Comparison of ENCODE assay signal across 20 cellular contexts in the genomic region with DNA sequence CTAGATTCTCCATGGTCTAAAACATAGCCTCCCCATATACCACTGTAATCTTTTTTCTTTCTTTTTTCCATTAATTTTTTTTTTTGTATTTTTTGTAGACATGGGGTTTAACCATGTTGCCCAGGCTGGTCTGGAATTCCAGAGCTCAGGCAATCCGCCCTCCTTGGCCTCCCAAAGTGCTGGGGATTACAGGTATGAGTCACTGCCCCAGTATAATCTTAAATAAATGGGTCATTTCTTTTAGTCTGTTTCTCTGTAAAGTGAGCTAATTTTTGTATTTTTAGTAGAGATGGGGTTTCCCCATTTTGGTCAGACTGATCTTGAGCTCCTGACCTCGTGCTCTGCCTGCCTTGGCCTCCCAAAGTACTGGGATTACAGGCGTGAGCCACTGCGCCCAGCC. TPM values are rescaled to one million over a fixed set of nuclear protein-coding genes. Genes with fewer than 3 reads are reported as not detected.
DNase-seq lines count a peak whose midpoint lies in the region; ATAC-seq lines count a peak whose summit lies in the region.
"Had no signal": no experiment of that assay in that cellular context is flagged by ENCODE, and none has a peak within 500 bp of the region (broad histone marks: within the 10 kb centered on the region; RNA-seq: fewer than 3 reads in every experiment).

No MANE protein-coding gene starts in this region.

- H3K27ac ChIP-seq in trophoblast cell (ENCODE audit: low read depth, low read length) = no peak overlapping the region
- H3K27ac ChIP-seq: breast epithelium, esophagus squamous epithelium, uterus had no signal

- H3K36me3 ChIP-seq in trophoblast cell (ENCODE audit: control insufficient read depth in 1 of 2, insufficient read depth in 2 of 2, low read length in 2 of 2) = no peaks in the 10 kb centered on the region
- H3K36me3 ChIP-seq: breast epithelium, esophagus squamous epithelium, uterus had no signal

- no peak overlapping the region for H2BK120ac ChIP-seq in trophoblast cell (ENCODE audit: insufficient read depth, low read length, poor library complexity)

- no peak overlapping the region for H3K23ac ChIP-seq in trophoblast cell (ENCODE audit: low read length)

- peaks cover 20% of the 10 kb centered on the region for H3K4me1 Mint-ChIP-seq in activated T-cell treated with anti-CD3 and anti-CD28 coated beads, Interleukin-2, amount 50 U/mL, for 24 hours (ENCODE audit: low read depth)
- peaks cover 20% of the 10 kb centered on the region for H3K4me1 Mint-ChIP-seq in stimulated activated naive CD8-positive, alpha-beta T cell treated with anti-CD3 and anti-CD28 coated beads, Interleukin-15, amount 100 ng/mL, for 72 hours

- WGBS in trophoblast cell (ENCODE audit: extremely low coverage, insufficient coverage, insufficient read length) = no CpG with 5 or more reads among the region's 4 CpGs

- H2AFZ ChIP-seq in trophoblast cell (ENCODE audit: insufficient read depth, low read length, poor library complexity) = no peak overlapping the region

- no peak overlapping the region for H3K4me3 ChIP-seq in trophoblast cell (ENCODE audit: low read depth, low read length)
- H3K4me3 ChIP-seq: breast epithelium, esophagus squamous epithelium, skin epidermis, uterus had no signal

- no peak overlapping the region for H4K12ac ChIP-seq in trophoblast cell (ENCODE audit: low read depth, low read length)

- H3K9me3 Mint-ChIP-seq in activated T-cell treated with anti-CD3 and anti-CD28 coated beads, Interleukin-2, amount 50 U/mL, for 24 hours = no peaks in the 10 kb centered on the region
- no peaks in the 10 kb centered on the region for H3K9me3 Mint-ChIP-seq in stimulated activated naive CD8-positive, alpha-beta T cell treated with anti-CD3 and anti-CD28 coated beads, Interleukin-15, amount 100 ng/mL, for 72 hours
- H3K9me3 Mint-ChIP-seq: activated naive CD4-positive, alpha-beta T cell treated with anti-CD3 and anti-CD28 coated beads for 36 hours had no signal

- H3K4me2 ChIP-seq in trophoblast cell (ENCODE audit: low read length) = no peak overlapping the region

- no peaks in the 10 kb centered on the region for H3K9me3 ChIP-seq in trophoblast cell (ENCODE audit: insufficient read depth, low read depth, low read length)
- H3K9me3 ChIP-seq: breast epithelium, esophagus squamous epithelium, uterus had no signal

- H2BK5ac ChIP-seq in trophoblast cell (ENCODE audit: low read depth, low read length, poor library complexity) = no peak overlapping the region

- H3K79me1 ChIP-seq in trophoblast cell (ENCODE audit: low read length) = no peaks in the 10 kb centered on the region

- ATAC-seq in stimulated activated naive CD8-positive, alpha-beta T cell treated with anti-CD3 and anti-CD28 coated beads, Interleukin-15, amount 100 ng/mL, for 72 hours = peak; percentile 71
- ATAC-seq in HG03280 (IDR thresholded peaks at IDR 0.05; ENCODE audit: unreplicated experiment) = no peak
- ATAC-seq: left cardiac atrium had no signal

- H3K27ac Mint-ChIP-seq in activated T-cell treated with anti-CD3 and anti-CD28 coated beads, Interleukin-2, amount 50 U/mL, for 24 hours = peak overlapping the region; percentile 80
- H3K27ac Mint-ChIP-seq in stimulated activated naive CD8-positive, alpha-beta T cell treated with anti-CD3 and anti-CD28 coated beads, Interleukin-15, amount 100 ng/mL, for 72 hours = peak overlapping the region in 1 of 2 donors; percentile 97
- H3K27ac Mint-ChIP-seq: activated naive CD4-positive, alpha-beta T cell treated with anti-CD3 and anti-CD28 coated beads for 36 hours had no signal

- H2BK12ac ChIP-seq in trophoblast cell (ENCODE audit: low read length) = no peak overlapping the region

- H4K91ac ChIP-seq in trophoblast cell (ENCODE audit: low read depth, low read length) = no peak overlapping the region

- no peak overlapping the region for H3K18ac ChIP-seq in trophoblast cell (ENCODE audit: low read length)

- H2AK5ac ChIP-seq in trophoblast cell (ENCODE audit: low read length) = no peak overlapping the region

- H3K27me3 ChIP-seq in trophoblast cell (ENCODE audit: insufficient read depth, low read length) = no peaks in the 10 kb centered on the region
- H3K27me3 ChIP-seq: breast epithelium, esophagus squamous epithelium, uterus had no signal

- H4K8ac ChIP-seq in trophoblast cell (ENCODE audit: low read depth, low read length) = no peak overlapping the region

- no peak overlapping the region for H3K9ac ChIP-seq in trophoblast cell (ENCODE audit: low read length)

- no peaks in the 10 kb centered on the region for H3K79me2 ChIP-seq in trophoblast cell (ENCODE audit: control insufficient read depth, insufficient read depth, low read length, poor library complexity)

- H3K4me3 Mint-ChIP-seq in activated T-cell treated with anti-CD3 and anti-CD28 coated beads, Interleukin-2, amount 50 U/mL, for 24 hours = peak overlapping the region; percentile 15
- peak overlapping the region in 1 of 2 donors; percentile 42 for H3K4me3 Mint-ChIP-seq in stimulated activated naive CD8-positive, alpha-beta T cell treated with anti-CD3 and anti-CD28 coated beads, Interleukin-15, amount 100 ng/mL, for 72 hours
- H3K4me3 Mint-ChIP-seq: activated naive CD4-positive, alpha-beta T cell treated with anti-CD3 and anti-CD28 coated beads for 36 hours had no signal

- H3K14ac ChIP-seq in trophoblast cell (ENCODE audit: low read length) = no peak overlapping the region

- no peak overlapping the region for H3K4ac ChIP-seq in trophoblast cell (ENCODE audit: low read depth, low read length)

- DNase-seq in activated T-cell treated with anti-CD3 and anti-CD28 coated beads, Interleukin-2, amount 50 U/mL, for 24 hours = no peak
- DNase-seq in activated T-cell treated with anti-CD3 and anti-CD28 coated beads, Interleukin-2, amount 50 U/mL, for 1 hour = no peak
- peak; percentile 51 for DNase-seq in NCI-H226
- peak; percentile 38 for DNase-seq in fibroblast of peridontal ligament (ENCODE audit: extremely low read depth)
- DNase-seq in stimulated activated naive CD8-positive, alpha-beta T cell treated with anti-CD3 and anti-CD28 coated beads, Interleukin-15, amount 100 ng/mL, for 72 hours = no peak
- no peak for DNase-seq in cerebellar nuclear complex (lab: John Stamatoyannopoulos, UW)
- no peak for DNase-seq in trophoblast cell
- DNase-seq: activated CD8-positive, alpha-beta memory T cell treated with anti-CD3 and anti-CD28 coated beads for 24 hours; activated naive CD4-positive, alpha-beta T cell treated with anti-CD3 and anti-CD28 coated beads for 36 hours; esophagus squamous epithelium; hippocampal formation; left cardiac atrium; NCI-H1694; NCI-H510A; occipital lobe; SIG-M5; uterus had no signal

- no peaks in the 10 kb centered on the region for H3K4me1 ChIP-seq in trophoblast cell (ENCODE audit: control insufficient read depth in 1 of 2, insufficient read depth in 2 of 2, low read length in 2 of 2)
- H3K4me1 ChIP-seq: breast epithelium, uterus had no signal

- no peaks in the 10 kb centered on the region for H3K27me3 Mint-ChIP-seq in activated T-cell treated with anti-CD3 and anti-CD28 coated beads, Interleukin-2, amount 50 U/mL, for 24 hours
- H3K27me3 Mint-ChIP-seq in stimulated activated naive CD8-positive, alpha-beta T cell treated with anti-CD3 and anti-CD28 coated beads, Interleukin-15, amount 100 ng/mL, for 72 hours = no peaks in the 10 kb centered on the region

- H3K36me3 Mint-ChIP-seq in activated T-cell treated with anti-CD3 and anti-CD28 coated beads, Interleukin-2, amount 50 U/mL, for 24 hours (ENCODE audit: low read depth) = no peaks in the 10 kb centered on the region

RNA-seq across cellular contexts. Expression of gene NME1, which starts 5.7 kb away (rescaled TPM):
- 98.3 and 105 TPM in 2 replicates for polyA plus RNA-seq in trophoblast cell (2013)

RNA-seq across cellular contexts. Expression of gene NME2, which starts 18.6 kb away (rescaled TPM):
- polyA plus RNA-seq in trophoblast cell (2013) = 956 and 974 TPM in 2 replicates

RNA-seq across cellular contexts. Expression of gene SPAG9, which starts 27.0 kb away (rescaled TPM):
- 77.3 and 82.1 TPM in 2 replicates for polyA plus RNA-seq in trophoblast cell (2013)

Comparison
In these comparisons a context has a peak if more than half of its experiments do, and no peak if none do; other contexts are left out.
1. DNase-seq: peak in NCI-H226 (single experiment) and fibroblast of peridontal ligament (single experiment); none in activated T-cell treated with anti-CD3 and anti-CD28 coated beads, Interleukin-2, amount 50 U/mL, for 24 hours (single experiment), activated T-cell treated with anti-CD3 and anti-CD28 coated beads, Interleukin-2, amount 50 U/mL, for 1 hour (single experiment), stimulated activated naive CD8-positive, alpha-beta T cell treated with anti-CD3 and anti-CD28 coated beads, Interleukin-15, amount 100 ng/mL, for 72 hours (0 of 2), cerebellar nuclear complex (0 of 2) and trophoblast cell (0 of 2).